In the genomic region with DNA sequence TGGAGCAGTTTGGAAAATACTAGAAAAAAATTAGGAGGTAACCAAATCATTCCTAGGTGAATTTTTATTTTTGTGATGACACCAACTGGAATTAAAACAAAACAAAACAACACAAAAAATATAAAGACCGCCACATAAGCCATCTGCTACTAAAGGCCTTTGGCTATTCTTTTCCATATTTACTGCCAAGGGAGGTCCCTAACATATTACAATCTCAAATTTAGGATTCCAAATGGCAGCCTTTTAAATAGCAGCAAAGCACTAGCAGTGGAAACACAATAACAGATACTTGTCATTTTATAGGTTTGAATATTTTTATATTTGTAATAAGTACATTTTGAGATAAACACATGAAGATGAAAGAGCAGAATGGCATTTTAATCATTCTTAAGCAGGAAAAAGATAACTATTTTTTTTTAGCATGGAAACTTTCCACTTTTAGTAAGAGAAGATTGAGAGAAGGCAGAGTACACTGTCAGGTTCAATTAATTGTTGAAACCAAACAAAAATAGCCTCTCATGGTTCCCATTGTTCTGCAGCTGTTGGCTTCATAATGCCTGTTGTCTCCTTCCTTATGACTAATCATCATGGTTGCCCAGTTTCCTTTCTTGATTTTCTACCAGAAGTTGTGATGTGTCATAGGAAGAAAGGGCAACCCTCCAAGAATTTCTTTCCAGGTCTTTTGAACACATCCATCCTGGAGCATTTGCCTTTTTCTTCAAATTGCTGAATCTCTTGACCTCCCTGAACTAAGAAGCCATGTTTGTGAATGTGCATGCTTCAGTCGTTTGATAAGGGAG, we compare ENCODE assay signal across 13 cellular contexts.
DNase-seq lines count a peak whose midpoint lies in the region; ATAC-seq, FAIRE-seq and TF ChIP-seq lines count a peak whose summit lies in the region.
"Had no signal": no experiment of that assay in that cellular context is flagged by ENCODE, and none has a peak within 500 bp of the region (broad histone marks: within the 10 kb centered on the region; RNA-seq: fewer than 3 reads in every experiment).

No MANE protein-coding gene starts in this region.

- no peak overlapping the region for H3K27ac Mint-ChIP-seq in astrocyte (ENCODE audit: unreplicated experiment)
- H3K27ac Mint-ChIP-seq: activated CD8-positive, alpha-beta memory T cell treated with anti-CD3 and anti-CD28 coated beads, Interleukin-2, amount 10 ng/mL, durations not matched to agents 7 days and 5 days had no signal

- FAIRE-seq in astrocyte (lab: Jason Lieb, UNC): peak; percentile 87
- FAIRE-seq: A204.1 had no signal

- no peak for TF ChIP-seq POLR2A in suprapubic skin (IDR thresholded peaks at IDR 0.05)

- H3K36me3 Mint-ChIP-seq in astrocyte (ENCODE audit: low read depth, unreplicated experiment): no peaks in the 10 kb centered on the region

- H3K9me3 ChIP-seq in astrocyte (ENCODE audit: insufficient read depth, low read depth, low read length) (no peaks in the 10 kb centered on the region), suprapubic skin (peaks cover 3% of the 10 kb centered on the region)
- H3K9me3 ChIP-seq: colonic mucosa, Peyer's patch had no signal

- peaks cover 21% of the 10 kb centered on the region for H3K4me1 ChIP-seq in astrocyte (ENCODE audit: insufficient read depth, low read length)
- H3K4me1 ChIP-seq in suprapubic skin: peaks cover 21% of the 10 kb centered on the region
- H3K4me1 ChIP-seq: colonic mucosa, Peyer's patch had no signal

- H3K4me2 ChIP-seq in astrocyte (ENCODE audit: low read length): peak overlapping the region; percentile 46

- H3K27ac ChIP-seq in astrocyte (ENCODE audit: low read depth, low read length) (peak overlapping the region; percentile 29), suprapubic skin (peak overlapping the region; percentile 32)
- H3K27ac ChIP-seq: colonic mucosa, Peyer's patch had no signal

- intact Hi-C loops in left ventricle myocardium superior (cut with micrococcal nuclease): no loop called here

- no peak overlapping the region for H3K4me3 Mint-ChIP-seq in astrocyte (ENCODE audit: unreplicated experiment)
- H3K4me3 Mint-ChIP-seq: activated CD8-positive, alpha-beta memory T cell treated with anti-CD3 and anti-CD28 coated beads, Interleukin-2, amount 10 ng/mL, durations not matched to agents 7 days and 5 days had no signal

- TF ChIP-seq CTCF in astrocyte (IDR thresholded peaks at IDR 0.05; ENCODE audit: insufficient read depth, low read depth, low read length) (no peak), suprapubic skin (IDR thresholded peaks at IDR 0.05) (no peak)

- no peak overlapping the region for H3K9ac ChIP-seq in astrocyte (ENCODE audit: low read length)

- H3K4me3 ChIP-seq in astrocyte (ENCODE audit: insufficient read depth, low read depth, low read length) (no peak overlapping the region), suprapubic skin (no peak overlapping the region), H7 (ENCODE audit: insufficient read depth, low read depth, low read length) (no peak overlapping the region)
- H3K4me3 ChIP-seq: colonic mucosa, Peyer's patch had no signal

- H3K79me2 ChIP-seq in astrocyte (ENCODE audit: insufficient read depth, low read length): no peaks in the 10 kb centered on the region

- no peak overlapping the region for H2AFZ ChIP-seq in astrocyte (ENCODE audit: low read depth, low read length)

- no peaks in the 10 kb centered on the region for H4K20me1 ChIP-seq in astrocyte (ENCODE audit: insufficient read depth, low read length)

- no peak for TF ChIP-seq EP300 in suprapubic skin (IDR thresholded peaks at IDR 0.05)

- peaks cover 7% of the 10 kb centered on the region for H3K9me3 Mint-ChIP-seq in astrocyte (ENCODE audit: unreplicated experiment)

- 48% methylated on average over 2 of the region's 2 CpGs for WGBS in suprapubic skin

- H3K36me3 ChIP-seq in astrocyte (ENCODE audit: insufficient read depth, low read length) (no peaks in the 10 kb centered on the region), suprapubic skin (no peaks in the 10 kb centered on the region), H7 (replicated peaks; ENCODE audit: control insufficient read depth, insufficient read depth, low read length) (no peaks in the 10 kb centered on the region)
- H3K36me3 ChIP-seq: colonic mucosa, Peyer's patch had no signal

- no peaks in the 10 kb centered on the region for H3K27me3 ChIP-seq in astrocyte (ENCODE audit: insufficient read depth, low read length)
- H3K27me3 ChIP-seq in suprapubic skin: no peaks in the 10 kb centered on the region
- no peaks in the 10 kb centered on the region for H3K27me3 ChIP-seq in H7 (ENCODE audit: control insufficient read depth, insufficient read depth, low read length)
- H3K27me3 ChIP-seq: colonic mucosa, Peyer's patch had no signal

- DNase-seq in NCI-H748 (lab: John Stamatoyannopoulos, UW; ENCODE audit: unreplicated experiment) (peak; percentile 3), NCI-H748 treated with DMSO at 0.1 percent for 48 hours (lab: John Stamatoyannopoulos, UW) (no peak), astrocyte (ENCODE audit: low read depth) (peak; percentile 95), left ventricle myocardium superior (no peak), suprapubic skin (ENCODE audit: low spot score in 2 of 2) (no peak), H7 (no peak), NCI-H524 (lab: John Stamatoyannopoulos, UW) (no peak)
- DNase-seq: activated CD8-positive, alpha-beta memory T cell treated with anti-CD3 and anti-CD28 coated beads, Interleukin-2, amount 10 ng/mL, durations not matched to agents 7 days and 5 days; colonic mucosa; Karpas-422; Peyer's patch had no signal

- ATAC-seq in left ventricle myocardium superior (peak; percentile 64), HG03159 (IDR thresholded peaks at IDR 0.05; ENCODE audit: unreplicated experiment) (no peak)
- ATAC-seq: activated CD8-positive, alpha-beta memory T cell treated with anti-CD3 and anti-CD28 coated beads, Interleukin-2, amount 10 ng/mL, durations not matched to agents 7 days and 5 days had no signal

- H3K4me1 Mint-ChIP-seq in astrocyte (ENCODE audit: low read depth, unreplicated experiment): peaks cover 22% of the 10 kb centered on the region

- H3K27me3 Mint-ChIP-seq in astrocyte (ENCODE audit: low read depth, unreplicated experiment): no peaks in the 10 kb centered on the region

Comparison
In these comparisons a context has a peak if more than half of its experiments do, and no peak if none do; other contexts are left out.
1. DNase-seq: peak in NCI-H748 (single experiment) and astrocyte (single experiment); none in NCI-H748 treated with DMSO at 0.1 percent for 48 hours (single experiment), left ventricle myocardium superior (single experiment), suprapubic skin (0 of 2), H7 (single experiment) and NCI-H524 (0 of 2).